ENCODE assay signal across 9 cellular contexts in the genomic region with DNA sequence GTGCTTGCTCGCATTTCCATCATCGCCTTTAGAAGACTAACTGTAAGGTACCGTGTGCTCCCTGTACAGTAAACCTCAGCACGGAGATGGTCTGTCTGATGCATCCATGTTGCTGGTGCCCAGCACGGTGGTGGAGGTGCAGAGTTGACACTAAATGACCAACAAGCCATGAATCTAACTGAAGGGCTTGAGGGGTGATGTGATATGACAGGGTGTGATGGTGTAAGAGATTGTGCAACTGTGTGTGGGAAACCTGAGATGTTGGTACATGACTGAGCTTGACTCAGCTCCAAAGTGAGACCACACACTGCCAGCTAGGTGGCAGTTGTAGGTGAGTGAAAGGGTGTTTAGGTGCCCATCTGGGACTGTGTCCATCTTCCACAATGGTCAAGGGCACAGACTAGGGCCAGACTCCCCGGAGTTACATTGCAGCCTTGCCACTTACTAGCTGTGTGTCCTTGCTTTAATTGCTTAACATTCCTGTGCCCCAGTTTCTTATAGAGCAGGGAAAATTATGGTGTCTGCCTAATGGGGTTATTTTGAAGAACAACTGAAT. TPM values are rescaled to one million over a fixed set of nuclear protein-coding genes. Genes with fewer than 3 reads are reported as not detected.
DNase-seq lines count a peak whose midpoint lies in the region; ATAC-seq and TF ChIP-seq lines count a peak whose summit lies in the region.
"Had no signal": no experiment of that assay in that cellular context is flagged by ENCODE, and none has a peak within 500 bp of the region (broad histone marks: within the 10 kb centered on the region; RNA-seq: fewer than 3 reads in every experiment).

No MANE protein-coding gene starts in this region.

- no peak for ATAC-seq in activated naive CD8-positive, alpha-beta T cell treated with anti-CD3 and anti-CD28 coated beads, Interleukin-2, amount 10 ng/mL, durations not matched to agents 7 days and 5 days (ENCODE audit: low read depth)
- ATAC-seq in mucosa of descending colon, result no peak
- no peak for ATAC-seq in GM21528 (IDR thresholded peaks at IDR 0.05; ENCODE audit: low FRiP score, unreplicated experiment)
- no peak for ATAC-seq in HG02852 (IDR thresholded peaks at IDR 0.05; ENCODE audit: unreplicated experiment)

- DNase-seq in AG04450 (ENCODE audit: low read depth, low spot score) (no peak), HT1080 (ENCODE audit: low read depth) (peak; percentile 91), mucosa of descending colon (peak in 2 of 3 donors; percentile 5 to 14), germinal center (ENCODE audit: low spot score) (no peak), NCI-H1417 (lab: John Stamatoyannopoulos, UW) (no peak)
- DNase-seq in activated naive CD8-positive, alpha-beta T cell treated with anti-CD3 and anti-CD28 coated beads, Interleukin-2, amount 10 ng/mL, durations not matched to agents 7 days and 5 days, result peak; percentile 23
- DNase-seq: KG1 had no signal

- intact Hi-C loops in mucosa of descending colon (cut with DNase I, micrococcal nuclease), result no loop called here

- TF ChIP-seq CTCF in AG04450 (IDR thresholded peaks at IDR 0.05; ENCODE audit: low read depth, low read length) (no peak), mucosa of descending colon (IDR thresholded peaks at IDR 0.05) (no peak)

- POLR2A ChIA-PET in AG04450 (lab: Yijun Ruan, JAX), result interaction anchor here (0.8 to 1.0 kb wide), 3 partner anchors 13 to 125 kb away, joined by 3 to 4 read pairs (median 3); no protein-coding TSS in a partner anchor
- POLR2A ChIA-PET in activated naive CD8-positive, alpha-beta T cell treated with anti-CD3 and anti-CD28 coated beads, Interleukin-2, amount 10 ng/mL, durations not matched to agents 7 days and 5 days (lab: Charles Lee), result interaction anchor here (1.0 to 5.2 kb wide), 4 partner anchors 13 to 22 kb away, joined by 3 to 35 read pairs (median 8); no protein-coding TSS in a partner anchor

- CTCF ChIA-PET in AG04450 (lab: Charles Lee), result interaction anchor here (0.9 to 1.8 kb wide), 2 partner anchors 24 to 137 kb away, joined by 6 to 13 read pairs; no protein-coding TSS in a partner anchor

- peak overlapping the region; percentile 17 for H3K4me3 Mint-ChIP-seq in activated naive CD8-positive, alpha-beta T cell treated with anti-CD3 and anti-CD28 coated beads, Interleukin-2, amount 10 ng/mL, durations not matched to agents 7 days and 5 days

- H3K27ac Mint-ChIP-seq in activated naive CD8-positive, alpha-beta T cell treated with anti-CD3 and anti-CD28 coated beads, Interleukin-2, amount 10 ng/mL, durations not matched to agents 7 days and 5 days, result peak overlapping the region; percentile 80

- no peaks in the 10 kb centered on the region for H3K27me3 ChIP-seq in AG04450 (ENCODE audit: control insufficient read depth, insufficient read depth, low read length)

- no peak overlapping the region for H3K4me3 ChIP-seq in AG04450 (ENCODE audit: low read depth, low read length)
- no peak overlapping the region for H3K4me3 ChIP-seq in mucosa of descending colon

- peaks cover 87% of the 10 kb centered on the region for H3K4me1 Mint-ChIP-seq in activated naive CD8-positive, alpha-beta T cell treated with anti-CD3 and anti-CD28 coated beads, Interleukin-2, amount 10 ng/mL, durations not matched to agents 7 days and 5 days

- H3K27ac ChIP-seq in AG04450 (ENCODE audit: low read depth, low read length), result peak overlapping the region; percentile 71

- H3K36me3 Mint-ChIP-seq in activated naive CD8-positive, alpha-beta T cell treated with anti-CD3 and anti-CD28 coated beads, Interleukin-2, amount 10 ng/mL, durations not matched to agents 7 days and 5 days, result peaks cover 35% of the 10 kb centered on the region

- no peaks in the 10 kb centered on the region for H3K36me3 ChIP-seq in mucosa of descending colon (ENCODE audit: low read depth)

- H3K27me3 Mint-ChIP-seq in activated naive CD8-positive, alpha-beta T cell treated with anti-CD3 and anti-CD28 coated beads, Interleukin-2, amount 10 ng/mL, durations not matched to agents 7 days and 5 days, result no peaks in the 10 kb centered on the region

- H3K9me3 Mint-ChIP-seq in activated naive CD8-positive, alpha-beta T cell treated with anti-CD3 and anti-CD28 coated beads, Interleukin-2, amount 10 ng/mL, durations not matched to agents 7 days and 5 days, result no peaks in the 10 kb centered on the region

- H3K9me3 ChIP-seq in AG04450 (ENCODE audit: control insufficient read depth, insufficient read depth, low read length) (no peaks in the 10 kb centered on the region), mucosa of descending colon (no peaks in the 10 kb centered on the region)

- peaks cover 87% of the 10 kb centered on the region for H3K4me1 ChIP-seq in mucosa of descending colon (ENCODE audit: low read depth)

RNA-seq across cellular contexts. Expression of gene SLC2A1, which starts 21.4 kb away (rescaled TPM):
- polyA plus RNA-seq in AG04450 (2011; rRNA removed), result 114 and 140 TPM in 2 replicates
- polyA minus RNA-seq in AG04450 (2011; rRNA and poly(A)+ RNA removed), result 125 and 154 TPM in 2 replicates
- total RNA-seq in HT1080 (2014; rRNA removed; shearing (Covaris generic)), result 166 and 204 TPM in 2 replicates
- polyA plus RNA-seq in HT1080 (2015; cell fraction: cytosol; rRNA removed), result 199 and 260 TPM in 2 replicates
- 463 and 503 TPM in 2 replicates for polyA plus RNA-seq in HT1080 (2015; cell fraction: nucleus; rRNA removed)
- total RNA-seq in activated naive CD8-positive, alpha-beta T cell treated with anti-CD3 and anti-CD28 coated beads, Interleukin-2, amount 10 ng/mL, durations not matched to agents 7 days and 5 days, result 10 to 100 TPM; 80.8 to 82.3 TPM
- 10 to 100 TPM; 36.0 to 81.2 (median 74.3) TPM for total RNA-seq in mucosa of descending colon

Comparison
In these comparisons a context has a peak if more than half of its experiments do, and no peak if none do; other contexts are left out.
1. DNase-seq: peak in HT1080 (single experiment), activated naive CD8-positive, alpha-beta T cell treated with anti-CD3 and anti-CD28 coated beads, Interleukin-2, amount 10 ng/mL, durations not matched to agents 7 days and 5 days (single experiment) and mucosa of descending colon (2 of 3); none in AG04450 (single experiment), germinal center (single experiment) and NCI-H1417 (0 of 3).